In genomic region chr6:25138024-25138696, GRCh38 we compare ENCODE assay signal across 8 cellular contexts.
DNase-seq lines count a peak whose midpoint lies in the region; ATAC-seq and FAIRE-seq lines count a peak whose summit lies in the region.

No MANE protein-coding gene starts in this region.

- DNase-seq in SIG-M5 treated with dmso at 0.1 percent for 504 hours (lab: John Stamatoyannopoulos, UW; ENCODE audit: unreplicated experiment) (peak; percentile 82), SIG-M5 (lab: John Stamatoyannopoulos, UW) (no peak), RPMI7951 (ENCODE audit: low read depth) (peak; percentile 89), frontal cortex (ENCODE audit: low spot score in 2 of 2) (peak; percentile 39), sciatic nerve (ENCODE audit: low spot score) (peak; percentile 71), NCI-H187 treated with DMSO at 0.1 percent for 48 hours (lab: John Stamatoyannopoulos, UW) (no peak)
- peak; percentile 85 for DNase-seq in activated effector memory CD4-positive, alpha-beta T cell treated with anti-CD3 and anti-CD28 coated beads, Interleukin-2, amount 50 U/mL, for 16 hours

- FAIRE-seq in frontal cortex (lab: Jason Lieb, UNC): no peak

- intact Hi-C loops in sciatic nerve (cut with DNase I): no loop called here

- ATAC-seq in HG03064 (IDR thresholded peaks at IDR 0.05; ENCODE audit: low read depth, unreplicated experiment) (peak; percentile 95), sciatic nerve (peak; percentile 96)

Comparison
In these comparisons a context has a peak if more than half of its experiments do, and no peak if none do; other contexts are left out.
1. DNase-seq: peak in SIG-M5 treated with dmso at 0.1 percent for 504 hours (single experiment), RPMI7951 (single experiment), activated effector memory CD4-positive, alpha-beta T cell treated with anti-CD3 and anti-CD28 coated beads, Interleukin-2, amount 50 U/mL, for 16 hours (single experiment), frontal cortex (2 of 2) and sciatic nerve (single experiment); none in SIG-M5 (single experiment) and NCI-H187 treated with DMSO at 0.1 percent for 48 hours (single experiment).